Comparison of ENCODE assay signal across 30 cellular contexts in the genomic region with DNA sequence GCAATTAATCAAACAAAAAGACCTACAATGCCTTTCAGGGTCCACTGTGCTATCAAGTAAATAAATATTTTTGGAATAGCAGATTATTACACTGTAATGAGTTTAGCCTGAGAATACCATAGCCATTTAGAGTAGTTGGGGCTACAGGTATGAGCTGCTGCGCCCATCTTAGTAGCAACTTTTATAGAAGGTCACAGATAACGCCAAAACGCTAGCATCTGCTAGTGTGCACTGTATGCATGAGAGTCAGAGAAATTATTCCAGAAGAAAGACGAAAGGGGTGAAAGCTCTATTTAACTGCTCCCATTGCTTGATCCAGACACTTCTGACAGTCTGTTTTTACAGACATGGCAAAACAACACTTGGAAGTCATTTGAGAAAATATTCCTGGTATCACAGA.
"Had no signal": no experiment of that assay in that cellular context is flagged by ENCODE, and none has a peak within 500 bp of the region (broad histone marks: within the 10 kb centered on the region; RNA-seq: fewer than 3 reads in every experiment).

No MANE protein-coding gene starts in this region.

- H3K4me1 Mint-ChIP-seq: endodermal cell, nephron had no signal

- H3K4me2 ChIP-seq: neural progenitor cell, smooth muscle cell had no signal

- H3K9ac ChIP-seq: neural progenitor cell had no signal

- H3K9me3 Mint-ChIP-seq: dendritic cell treated with granulocyte-macrophage colony-stimulating factor and Interleukin-4, amounts not matched to agents 40 ng/mL and 50 ng/mL, for 4 days; nephron had no signal

- H3K27me3 ChIP-seq: colonic mucosa, gastrocnemius medialis, neural progenitor cell, ovary, stomach, thyroid gland, vagina had no signal

- H3K36me3 ChIP-seq: colonic mucosa, gastrocnemius medialis, neural progenitor cell, ovary, stomach, thyroid gland, vagina had no signal

- H3K4me3 ChIP-seq: colonic mucosa, gastrocnemius medialis, lung, neural progenitor cell, ovary, smooth muscle cell, stomach, thyroid gland, vagina had no signal

- DNase-seq: colonic mucosa; effector CD8-positive, alpha-beta T cell; endodermal cell; foreskin fibroblast; gastrocnemius medialis; head of caudate nucleus; kidney; mesendoderm; midbrain; naive thymus-derived CD4-positive, alpha-beta T cell; occipital lobe; ovary; stimulated activated CD4-positive, alpha-beta T cell treated with anti-CD3 and anti-CD28 coated beads, Interleukin-12 subunit alpha, Interleukin-12 subunit beta, amount 100 ng/mL, for 4 hours; stimulated activated CD4-positive, alpha-beta T cell treated with anti-CD3 and anti-CD28 coated beads, Interleukin-1b, Interleukin-23, amount 100 ng/mL, for 48 hours; stimulated activated CD4-positive, alpha-beta T cell treated with anti-CD3 and anti-CD28 coated beads, Interleukin-4, amount 100 ng/mL, for 1 hour; stimulated activated CD8-positive, alpha-beta memory T cell treated with anti-CD3 and anti-CD28 coated beads, Interleukin-4, amount 100 ng/mL, for 48 hours; stimulated activated naive CD4-positive, alpha-beta T cell treated with Interleukin-2 at 50 U/mL for 16 hours; stomach; thyroid gland; trophoblast cell had no signal

- H3K36me3 Mint-ChIP-seq: naive thymus-derived CD4-positive, alpha-beta T cell; neural progenitor cell had no signal

- ATAC-seq: esophagus mucosa; gastrocnemius medialis; left lobe of liver; naive thymus-derived CD4-positive, alpha-beta T cell; sciatic nerve had no signal

- H3K27ac ChIP-seq: colonic mucosa, epithelial cell of prostate, gastrocnemius medialis, neural progenitor cell, ovary, stomach, thyroid gland, vagina had no signal

- H3K9me3 ChIP-seq: colonic mucosa, gastrocnemius medialis, ovary, stomach, thyroid gland, vagina had no signal

- H3K4me1 ChIP-seq: colonic mucosa, gastrocnemius medialis, neural progenitor cell, vagina had no signal

- FAIRE-seq: kidney had no signal

- H3K27ac Mint-ChIP-seq: dendritic cell treated with granulocyte-macrophage colony-stimulating factor and Interleukin-4, amounts not matched to agents 40 ng/mL and 50 ng/mL, for 4 days; endodermal cell; naive thymus-derived CD4-positive, alpha-beta T cell; nephron; neural progenitor cell had no signal

- H3K4me3 Mint-ChIP-seq: dendritic cell treated with granulocyte-macrophage colony-stimulating factor and Interleukin-4, amounts not matched to agents 40 ng/mL and 50 ng/mL, for 4 days; endodermal cell; naive thymus-derived CD4-positive, alpha-beta T cell; nephron; neural progenitor cell had no signal
